Comparison of ENCODE assay signal across 8 cellular contexts in genomic region chr6:107488875-107489635, GRCh38. TPM values are rescaled to one million over a fixed set of nuclear protein-coding genes. Genes with fewer than 3 reads are reported as not detected.
DNase-seq lines count a peak whose midpoint lies in the region; ATAC-seq and TF ChIP-seq lines count a peak whose summit lies in the region.

No MANE protein-coding gene starts in this region.

- H3K4me1 ChIP-seq in HAP-1 (peaks cover 28% of the 10 kb centered on the region), smooth muscle cell (ENCODE audit: low read depth) (peaks cover 19% of the 10 kb centered on the region)

- peaks cover 46 to 54% (median 52%) of the 10 kb centered on the region in 3 donors for H3K27me3 Mint-ChIP-seq in CD14-positive monocyte (ENCODE audit: low read depth in 3 of 3)

- peak overlapping the region; percentile 88 for H2AFZ ChIP-seq in smooth muscle cell (ENCODE audit: low read depth)

- no peak overlapping the region for H3K27ac ChIP-seq in smooth muscle cell (ENCODE audit: low read depth)

- H3K9me3 Mint-ChIP-seq in CD14-positive monocyte = peaks cover 0 to 17% (median 4%) of the 10 kb centered on the region in 7 donors

- H3K79me2 ChIP-seq in smooth muscle cell (ENCODE audit: low read depth) = no peaks in the 10 kb centered on the region

- H3K4me3 Mint-ChIP-seq in CD14-positive monocyte = peak overlapping the region; percentile 85 to 99

- no peaks in the 10 kb centered on the region for H3K27me3 ChIP-seq in HAP-1 (ENCODE audit: low read depth)
- peaks cover 44% of the 10 kb centered on the region for H3K27me3 ChIP-seq in smooth muscle cell (ENCODE audit: low read depth)

- ATAC-seq in HG03520 (IDR thresholded peaks at IDR 0.05; ENCODE audit: unreplicated experiment) (no peak), HG03108 (IDR thresholded peaks at IDR 0.05; ENCODE audit: unreplicated experiment) (no peak)

- TF ChIP-seq POLR2A in Raji (IDR thresholded peaks at IDR 0.05; ENCODE audit: insufficient read depth, low read depth, low read length) = peak; percentile 4; the same call in 1 of the 2 replicates

- WGBS in smooth muscle cell (ENCODE audit: low lambda C conversion rate) = 2% methylated on average over 44 of the region's 51 CpGs

- H3K36me3 Mint-ChIP-seq in CD14-positive monocyte = peaks cover 2 to 5% of the 10 kb centered on the region in 2 donors

- DNase-seq in CD14-positive monocyte (ENCODE audit: low spot score) (no peak), HAP-1 (ENCODE audit: low spot score in 2 of 2) (peak; percentile 55 to 85), cardiac fibroblast (ENCODE audit: low read depth in 2 of 2) (peak; percentile 32 to 33), islet precursor cell (peak; percentile 76), smooth muscle cell (lab: John Stamatoyannopoulos, UW; ENCODE audit: unreplicated experiment) (no peak)

- H3K9ac ChIP-seq in smooth muscle cell (ENCODE audit: low read depth) = no peak overlapping the region

- in situ Hi-C loops in HAP-1 (cut with MboI; ENCODE audit: low sequenced_read_pairs) = no loop called here

- no peaks in the 10 kb centered on the region for H3K36me3 ChIP-seq in HAP-1 (replicated peaks)
- no peaks in the 10 kb centered on the region for H3K36me3 ChIP-seq in smooth muscle cell (ENCODE audit: low read depth)

- TF ChIP-seq CTCF in CD14-positive monocyte (IDR thresholded peaks at IDR 0.05) = no peak
- TF ChIP-seq CTCF in cardiac fibroblast (IDR thresholded peaks at IDR 0.05; ENCODE audit: low read depth, low read length) = no peak
- TF ChIP-seq CTCF in smooth muscle cell (IDR thresholded peaks at IDR 0.05; ENCODE audit: borderline replicate concordance, insufficient read depth, poor library complexity, severe bottlenecking) = no peak

- no peak overlapping the region for H3K27ac Mint-ChIP-seq in CD14-positive monocyte

- no peaks in the 10 kb centered on the region for H4K20me1 ChIP-seq in smooth muscle cell (ENCODE audit: low read depth)

- no peaks in the 10 kb centered on the region for H3F3A ChIP-seq in smooth muscle cell (ENCODE audit: low read depth)

- H3K4me3 ChIP-seq in HAP-1 (peak overlapping the region; percentile 57), cardiac fibroblast (replicated peaks in 1 of 2; ENCODE audit: low read depth in 2 of 2, low read length in 2 of 2) (peak overlapping the region; percentile 68 to 71), smooth muscle cell (peak overlapping the region; percentile 86)

- H3K4me1 Mint-ChIP-seq in CD14-positive monocyte = peaks cover 27% of the 10 kb centered on the region

- no peaks in the 10 kb centered on the region for H3K9me3 ChIP-seq in HAP-1
- H3K9me3 ChIP-seq in smooth muscle cell (replicated peaks; ENCODE audit: low read depth) = no peaks in the 10 kb centered on the region

- intact Hi-C loops in CD14-positive monocyte (cut with micrococcal nuclease) = no loop called here

- H3K4me2 ChIP-seq in smooth muscle cell = peak overlapping the region; percentile 96

RNA-seq across cellular contexts. Expression of gene SOBP, which starts 0.9 kb away (rescaled TPM):
- not detected for polyA plus RNA-seq in CD14-positive monocyte
- total RNA-seq in smooth muscle cell = 0.67 and 3.0 TPM in 2 replicates
- 2.7 and 4.0 TPM in 2 replicates for polyA plus RNA-seq in smooth muscle cell

RNA-seq across cellular contexts. Expression of gene PDSS2, which starts 29.7 kb away (rescaled TPM):
- 10 to 100 TPM; 13.3 to 13.9 TPM for polyA plus RNA-seq in CD14-positive monocyte
- total RNA-seq in smooth muscle cell = 15.5 and 21.6 TPM in 2 replicates
- polyA plus RNA-seq in smooth muscle cell = 12.1 and 12.8 TPM in 2 replicates

Comparison
In these comparisons a context has a peak if more than half of its experiments do, and no peak if none do; other contexts are left out.
1. DNase-seq: peak in HAP-1 (2 of 2), cardiac fibroblast (2 of 2) and islet precursor cell (single experiment); none in CD14-positive monocyte (single experiment) and smooth muscle cell (single experiment).
2. Peak in every context shown above with its lines, with median percentiles within 50 percentile points of each other: H3K4me3 ChIP-seq.